In genomic region chr9:109181284-109181683, GRCh38 we compare ENCODE assay signal across 11 cellular contexts. TPM values are rescaled to one million over a fixed set of nuclear protein-coding genes. Genes with fewer than 3 reads are reported as not detected.
DNase-seq lines count a peak whose midpoint lies in the region; ATAC-seq and TF ChIP-seq lines count a peak whose summit lies in the region.
"Had no signal": no experiment of that assay in that cellular context is flagged by ENCODE, and none has a peak within 500 bp of the region (broad histone marks: within the 10 kb centered on the region; RNA-seq: fewer than 3 reads in every experiment).

No MANE protein-coding gene starts in this region.

- H3K4me3 ChIP-seq in GM06990 (replicated peaks; ENCODE audit: low read depth, low read length) = no peak overlapping the region
- H3K4me3 ChIP-seq: tibial artery had no signal

- H3K4me1 Mint-ChIP-seq in activated T-helper 2 cell treated with anti-CD3 and anti-CD28 coated beads, Interferon-gamma antibody, Interleukin-2, Interleukin-4, amounts not matched to agents 10 μg/mL and 5 μg/mL and 100 μg/mL, durations not matched to agents 14 hours and 24 hours and 36 hours (ENCODE audit: low read depth) = peaks cover 9% of the 10 kb centered on the region

- ATAC-seq in HG03066 (IDR thresholded peaks at IDR 0.05; ENCODE audit: low read depth, unreplicated experiment) (peak; percentile 42), SK-N-SH treated with all-trans-retinoic acid at 6 μM for 48 hours (no peak)

- TF ChIP-seq CTCF in GM06990 (IDR thresholded peaks at IDR 0.05; ENCODE audit: insufficient read depth, low read length, poor library complexity, severe bottlenecking) = no peak

- no peak overlapping the region for H3K4me3 Mint-ChIP-seq in activated T-helper 2 cell treated with anti-CD3 and anti-CD28 coated beads, Interferon-gamma antibody, Interleukin-2, Interleukin-4, amounts not matched to agents 10 μg/mL and 5 μg/mL and 100 μg/mL, durations not matched to agents 14 hours and 24 hours and 36 hours (ENCODE audit: low read depth)

- H3K27me3 Mint-ChIP-seq in activated T-helper 2 cell treated with anti-CD3 and anti-CD28 coated beads, Interferon-gamma antibody, Interleukin-2, Interleukin-4, amounts not matched to agents 10 μg/mL and 5 μg/mL and 100 μg/mL, durations not matched to agents 14 hours and 24 hours and 36 hours (ENCODE audit: low read depth) = peaks cover 15% of the 10 kb centered on the region

- H3K27ac Mint-ChIP-seq in activated T-helper 2 cell treated with anti-CD3 and anti-CD28 coated beads, Interferon-gamma antibody, Interleukin-2, Interleukin-4, amounts not matched to agents 10 μg/mL and 5 μg/mL and 100 μg/mL, durations not matched to agents 14 hours and 24 hours and 36 hours = no peak overlapping the region

- intact Hi-C loops in activated T-helper 2 cell treated with anti-CD3 and anti-CD28 coated beads, Interferon-gamma antibody, Interleukin-2, Interleukin-4, amounts not matched to agents 10 μg/mL and 5 μg/mL and 100 μg/mL, durations not matched to agents 14 hours and 24 hours and 36 hours (cut with micrococcal nuclease) = loop anchor here (1.0 to 5.0 kb wide), 5 partner anchors 80 to 249 kb away; partner anchors contain the start of genes ABITRAM, ELP1 and EPB41L4B

- peak; percentile 53 for DNase-seq in GM06990 (ENCODE audit: extremely low read depth, insufficient read length)
- DNase-seq in GM19240 (ENCODE audit: insufficient read length, low spot score) = peak; percentile 41
- peak; percentile 47 for DNase-seq in activated T-helper 2 cell treated with anti-CD3 and anti-CD28 coated beads, Interferon-gamma antibody, Interleukin-2, Interleukin-4, amounts not matched to agents 10 μg/mL and 5 μg/mL and 100 μg/mL, durations not matched to agents 14 hours and 24 hours and 36 hours (ENCODE audit: low spot score)
- DNase-seq in SKM-1 (lab: John Stamatoyannopoulos, UW; ENCODE audit: unreplicated experiment) = no peak
- DNase-seq in activated gamma-delta T cell treated with Interleukin-2 at 50 U/mL for 16 hours = no peak
- DNase-seq in NCI-H2107 (lab: John Stamatoyannopoulos, UW) = no peak
- DNase-seq: C1 segment of cervical spinal cord, SHP77 treated with DMSO at 0.1 percent for 48 hours, tibial artery had no signal

- no peaks in the 10 kb centered on the region for H3K36me3 ChIP-seq in GM06990 (ENCODE audit: control insufficient read depth, insufficient read depth, low read length)
- H3K36me3 ChIP-seq: tibial artery had no signal

- H3K36me3 Mint-ChIP-seq in activated T-helper 2 cell treated with anti-CD3 and anti-CD28 coated beads, Interferon-gamma antibody, Interleukin-2, Interleukin-4, amounts not matched to agents 10 μg/mL and 5 μg/mL and 100 μg/mL, durations not matched to agents 14 hours and 24 hours and 36 hours (ENCODE audit: low read depth) = no peaks in the 10 kb centered on the region

- no peaks in the 10 kb centered on the region for H3K9me3 Mint-ChIP-seq in activated T-helper 2 cell treated with anti-CD3 and anti-CD28 coated beads, Interferon-gamma antibody, Interleukin-2, Interleukin-4, amounts not matched to agents 10 μg/mL and 5 μg/mL and 100 μg/mL, durations not matched to agents 14 hours and 24 hours and 36 hours

- no peaks in the 10 kb centered on the region for H3K27me3 ChIP-seq in GM06990 (replicated peaks; ENCODE audit: control insufficient read depth, insufficient read depth, low read length)
- H3K27me3 ChIP-seq: tibial artery had no signal

TF ChIP-seq in SK-N-SH treated with all-trans-retinoic acid at 6 μM for 48 hours, 23 proteins besides CTCF, POLR2A, EP300 and RAD21:
- TF ChIP-seq CSDC2 (CRISPR knock-in tag; IDR thresholded peaks at IDR 0.05) (no peak), RARB (CRISPR knock-in tag; IDR thresholded peaks at IDR 0.05) (no peak), ISL1 (CRISPR knock-in tag; IDR thresholded peaks at IDR 0.05) (no peak), CREB5 (CRISPR knock-in tag; IDR thresholded peaks at IDR 0.05; ENCODE audit: low read depth) (no peak), POU6F1 (CRISPR knock-in tag; IDR thresholded peaks at IDR 0.05; ENCODE audit: borderline replicate concordance, low read depth) (no peak), TOX (CRISPR knock-in tag; IDR thresholded peaks at IDR 0.05; ENCODE audit: borderline replicate concordance) (no peak), ZNF565 (CRISPR knock-in tag; conservative IDR thresholded peaks at IDR 0.05; ENCODE audit: low read depth) (no peak)

RNA-seq across cellular contexts. Expression of gene FRRS1L, which starts 14.2 kb away (rescaled TPM):
- not detected in 2 replicates for total RNA-seq in activated T-helper 2 cell treated with anti-CD3 and anti-CD28 coated beads, Interferon-gamma antibody, Interleukin-2, Interleukin-4, amounts not matched to agents 10 μg/mL and 5 μg/mL and 100 μg/mL, durations not matched to agents 14 hours and 24 hours and 36 hours

Comparison
In these comparisons a context has a peak if more than half of its experiments do, and no peak if none do; other contexts are left out.
1. DNase-seq: peak in GM06990 (single experiment), GM19240 (single experiment) and activated T-helper 2 cell treated with anti-CD3 and anti-CD28 coated beads, Interferon-gamma antibody, Interleukin-2, Interleukin-4, amounts not matched to agents 10 μg/mL and 5 μg/mL and 100 μg/mL, durations not matched to agents 14 hours and 24 hours and 36 hours (single experiment); none in SKM-1 (single experiment), activated gamma-delta T cell treated with Interleukin-2 at 50 U/mL for 16 hours (single experiment) and NCI-H2107 (single experiment).